In the genomic region with DNA sequence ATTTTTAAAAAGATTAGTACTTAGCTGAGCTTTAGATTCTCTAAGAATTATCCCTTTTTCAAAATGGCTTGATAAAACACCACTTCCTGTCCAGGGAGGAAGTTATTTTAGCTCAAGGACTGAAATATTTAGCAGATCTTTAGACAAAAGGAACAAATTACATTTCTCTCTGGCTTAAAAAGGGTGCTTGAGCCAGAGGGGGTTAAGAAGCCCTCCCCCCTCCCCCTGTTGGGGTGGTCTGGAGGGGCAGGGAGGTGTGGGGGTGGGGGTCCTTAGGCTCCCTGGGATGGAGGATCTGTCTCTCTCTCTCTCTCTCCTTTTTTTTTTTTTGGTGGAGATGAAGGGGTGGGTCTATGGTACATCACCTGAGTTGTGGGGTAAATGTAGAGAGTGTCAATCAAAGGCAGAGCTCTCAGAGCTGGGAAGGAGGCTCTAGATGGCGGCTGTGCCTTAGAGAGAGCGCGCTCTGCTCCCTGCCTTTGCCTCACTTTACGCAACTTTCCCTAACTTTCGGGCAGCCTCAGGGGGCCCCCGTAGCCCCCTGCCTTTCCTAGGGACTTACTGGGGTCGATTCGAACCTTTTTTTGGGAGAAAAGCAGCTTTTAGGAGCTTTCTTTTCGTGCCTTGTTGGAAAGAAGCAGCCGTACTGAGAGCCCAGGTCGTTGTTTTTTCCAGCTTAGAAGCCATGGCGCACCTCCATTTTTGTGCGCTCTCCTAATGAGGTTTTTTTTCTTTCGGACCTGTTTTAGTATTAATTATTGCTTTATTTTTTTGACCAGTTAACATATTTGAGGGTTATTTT, we compare ENCODE assay signal across 8 cellular contexts. TPM values are rescaled to one million over a fixed set of nuclear protein-coding genes. Genes with fewer than 3 reads are reported as not detected.
DNase-seq lines count a peak whose midpoint lies in the region; ATAC-seq and TF ChIP-seq lines count a peak whose summit lies in the region.

Gene CHD2 (plus strand): TSS at position 415 of the 802 bp plus-strand sequence. CDS start 914 bp downstream, outside the sequence.

- H3K27me3 ChIP-seq in BLaER1 treated with 17β-estradiol and CSF1 and Interleukin-3, amounts not matched to agents 10 nM and 100 nM: no peaks in the 10 kb centered on the region
- H3K27me3 ChIP-seq in colonic mucosa: no peaks in the 10 kb centered on the region

- H4K20me1 ChIP-seq in BLaER1 treated with 17β-estradiol and CSF1 and Interleukin-3, amounts not matched to agents 10 nM and 100 nM: peaks cover 0 to 65% (median 17%) of the 10 kb centered on the region in 11 experiments; a peak in 13 of 22 replicates

- no peak for TF ChIP-seq CTCF in colonic mucosa (IDR thresholded peaks at IDR 0.05)

- ATAC-seq in HG03439 (IDR thresholded peaks at IDR 0.05; ENCODE audit: unreplicated experiment) (peak; percentile 70), left colon (peak; percentile 56)
- ATAC-seq in activated CD4-positive, CD25-positive, alpha-beta regulatory T cell treated with anti-CD3 and anti-CD28 coated beads, Interleukin-2, amount 50 U/mL, for 24 hours: peak; percentile 65 to 69

- intact Hi-C loops in colonic mucosa (cut with DNase I): loop anchor here (5.0 kb wide), 1 partner anchor 93 kb away; no protein-coding TSS in a partner anchor
- intact Hi-C loops in left colon (cut with DNase I, micrococcal nuclease): no loop called here

- peaks cover 43 to 72% (median 56%) of the 10 kb centered on the region in 11 experiments for H3K36me3 ChIP-seq in BLaER1 treated with 17β-estradiol and CSF1 and Interleukin-3, amounts not matched to agents 10 nM and 100 nM
- no peaks in the 10 kb centered on the region for H3K36me3 ChIP-seq in colonic mucosa

- DNase-seq in GM19240 (ENCODE audit: insufficient read length, low spot score) (peak; percentile 54), NCI-H460 (ENCODE audit: extremely low read depth, low read depth) (peak; percentile 83), colonic mucosa (peak; percentile 86), left colon (peak; percentile 67 to 83)
- DNase-seq in stimulated activated CD4-positive, alpha-beta T cell treated with anti-CD3 and anti-CD28 coated beads, Interleukin-2, amount 100 ng/mL, for 4 hours (ENCODE audit: low read depth): peak; percentile 38

- peaks cover 3 to 41% (median 5%) of the 10 kb centered on the region in 10 experiments for H3K4me1 ChIP-seq in BLaER1 treated with 17β-estradiol and CSF1 and Interleukin-3, amounts not matched to agents 10 nM and 100 nM
- no peaks in the 10 kb centered on the region for H3K4me1 ChIP-seq in colonic mucosa

- H3K4me3 ChIP-seq in BLaER1 treated with 17β-estradiol and CSF1 and Interleukin-3, amounts not matched to agents 10 nM and 100 nM: peak within 1 kb of the TSS; percentile 70 to 92 (median 82)
- H3K4me3 ChIP-seq in colonic mucosa: peak within 1 kb of the TSS; percentile 41

- peak within 1 kb of the TSS; percentile 98 to 100 (median 99) for H3K27ac ChIP-seq in BLaER1 treated with 17β-estradiol and CSF1 and Interleukin-3, amounts not matched to agents 10 nM and 100 nM
- peak within 1 kb of the TSS; percentile 98 for H3K27ac ChIP-seq in colonic mucosa

- peak within 1 kb of the TSS; percentile 35 to 96 (median 91) for H3K4me2 ChIP-seq in BLaER1 treated with 17β-estradiol and CSF1 and Interleukin-3, amounts not matched to agents 10 nM and 100 nM

- H3K9ac ChIP-seq in BLaER1 treated with 17β-estradiol and CSF1 and Interleukin-3, amounts not matched to agents 10 nM and 100 nM: peak within 1 kb of the TSS; percentile 94 to 99 (median 98)
- peak within 1 kb of the TSS; percentile 83 to 96 for H3K9ac ChIP-seq in colonic mucosa (ENCODE audit: low read depth in 2 of 2, low read length in 2 of 2)

- H3K9me3 ChIP-seq in BLaER1 treated with 17β-estradiol and CSF1 and Interleukin-3, amounts not matched to agents 10 nM and 100 nM (replicated peaks in 1 of 11): peaks cover 0 to 7% (median 0%) of the 10 kb centered on the region in 11 experiments; a peak in 3 of 22 replicates
- H3K9me3 ChIP-seq in colonic mucosa: no peaks in the 10 kb centered on the region

RNA-seq across cellular contexts. Expression of gene CHD2, which starts in this region (rescaled TPM):
- total RNA-seq in NCI-H460 (2014; rRNA removed; shearing (Covaris generic)): 28.3 and 40.4 TPM in 2 replicates
- polyA plus RNA-seq in NCI-H460 (2014; cell fraction: nucleus; rRNA removed): 22.3 and 28.5 TPM in 2 replicates
- total RNA-seq in colonic mucosa (100 to 1,000 TPM in 1 of 2 donors, 10 to 100 TPM in 1; 87.5 to 121 TPM), left colon (10 to 100 TPM; 85.7 to 86.9 TPM)

Comparison
In these comparisons a context has a peak if more than half of its experiments do, and no peak if none do; other contexts are left out.
1. Peak in every context shown above with its lines: DNase-seq, ATAC-seq, H3K4me3 ChIP-seq and H3K27ac ChIP-seq.